8 cellular contexts compared by ENCODE assay signal in the genomic region with DNA sequence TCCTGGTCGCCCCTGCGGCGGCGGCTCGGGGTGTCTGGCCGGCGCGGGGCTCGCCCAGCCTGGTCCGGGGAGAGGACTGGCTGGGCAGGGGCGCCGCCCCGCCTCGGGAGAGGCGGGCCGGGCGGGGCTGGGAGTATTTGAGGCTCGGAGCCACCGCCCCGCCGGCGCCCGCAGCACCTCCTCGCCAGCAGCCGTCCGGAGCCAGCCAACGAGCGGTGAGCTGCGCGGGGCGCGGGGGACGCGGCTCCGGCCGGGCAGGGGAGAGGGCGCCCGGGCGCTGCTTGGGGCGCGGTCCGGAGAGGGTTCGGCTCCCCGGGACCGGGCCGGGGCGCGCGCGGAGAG. TPM values are rescaled to one million over a fixed set of nuclear protein-coding genes. Genes with fewer than 3 reads are reported as not detected.
DNase-seq lines count a peak whose midpoint lies in the region; ATAC-seq and TF ChIP-seq lines count a peak whose summit lies in the region.

Gene LGALS3 (plus strand): TSS at position 167 of the 342 bp plus-strand sequence. CDS start 8,122 bp downstream, outside the sequence.

- DNase-seq in GM10266 (ENCODE audit: extremely low spot score) (peak; percentile 86), IMR-90 (peak; percentile 51), epithelial cell of esophagus (ENCODE audit: low read depth) (peak; percentile 80), mucosa of descending colon (peak; percentile 88 to 91 (median 90)), tibial nerve (ENCODE audit: low spot score in 2 of 2) (peak; percentile 61 to 72), NCI-H2081 (lab: John Stamatoyannopoulos, UW) (no peak)
- peak; percentile 59 for DNase-seq in activated CD4-positive, alpha-beta memory T cell treated with anti-CD3 and anti-CD28 coated beads, Interleukin-2, amount 10 ng/mL, durations not matched to agents 7 days and 5 days

- H3K9me1 ChIP-seq in IMR-90 (ENCODE audit: insufficient read depth, low read length): peaks cover 16% of the 10 kb centered on the region

- H3K27me3 ChIP-seq in IMR-90 (ENCODE audit: control insufficient read depth, insufficient read depth, low read length) (no peaks in the 10 kb centered on the region), tibial nerve (no peaks in the 10 kb centered on the region)

- peak within 1 kb of the TSS; percentile 76 for H3K23ac ChIP-seq in IMR-90 (ENCODE audit: low read depth, low read length)

- peaks cover 18 to 39% of the 10 kb centered on the region in 2 experiments for H3K79me1 ChIP-seq in IMR-90 (ENCODE audit: low read depth in 1 of 2, low read length in 2 of 2)

- H3K36me3 ChIP-seq in IMR-90 (ENCODE audit: control insufficient read depth, insufficient read depth, low read length) (peaks cover 4% of the 10 kb centered on the region; the same call in 1 of the 2 replicates), mucosa of descending colon (ENCODE audit: low read depth) (no peaks in the 10 kb centered on the region), tibial nerve (no peaks in the 10 kb centered on the region)

- peaks cover 10% of the 10 kb centered on the region for H3K27me3 Mint-ChIP-seq in activated CD4-positive, alpha-beta memory T cell treated with anti-CD3 and anti-CD28 coated beads, Interleukin-2, amount 10 ng/mL, durations not matched to agents 7 days and 5 days

- WGBS in IMR-90 (ENCODE audit: extremely low coverage in 2 of 2, insufficient read length in 1 of 2), 2 experiments: 2% methylated on average over 12 of the region's 50 CpGs; no CpG with 5 or more reads in 1 of the 2 experiments
- WGBS in tibial nerve, 2 donors: no CpG with 5 or more reads among the region's 50 CpGs

- H4K8ac ChIP-seq in IMR-90 (ENCODE audit: low read depth in 2 of 2, low read length in 2 of 2): peak within 1 kb of the TSS; percentile 21 to 60; a peak in 2 of 4 replicates

- peak within 1 kb of the TSS; percentile 59 for H2BK5ac ChIP-seq in IMR-90 (ENCODE audit: low read depth, low read length, poor library complexity, severe bottlenecking)

- no peak for TF ChIP-seq RAD21 in IMR-90 (IDR thresholded peaks at IDR 0.05; ENCODE audit: low read length)

- H3K4me3 ChIP-seq in IMR-90 (ENCODE audit: insufficient read depth, low read depth, low read length) (peak within 1 kb of the TSS; percentile 78), epithelial cell of esophagus (ENCODE audit: low read length) (peak within 1 kb of the TSS; percentile 89), mucosa of descending colon (peak within 1 kb of the TSS; percentile 90), tibial nerve (peak within 1 kb of the TSS; percentile 75 to 83 (median 82))

- H2AK9ac ChIP-seq in IMR-90 (replicated peaks; ENCODE audit: low read depth, low read length, poor library complexity): peak within 1 kb of the TSS; percentile 93

- peaks cover 61% of the 10 kb centered on the region for H3K4me1 Mint-ChIP-seq in activated CD4-positive, alpha-beta memory T cell treated with anti-CD3 and anti-CD28 coated beads, Interleukin-2, amount 10 ng/mL, durations not matched to agents 7 days and 5 days

- H3K9ac ChIP-seq in IMR-90 (ENCODE audit: low read depth, low read length): peak within 1 kb of the TSS; percentile 73

- BruUV-seq in IMR-90 (replicated peaks; lab: Mats Ljungman, UMichigan): no TSS peak

- peak within 1 kb of the TSS; percentile 37; the same call in 1 of the 2 replicates for H2BK20ac ChIP-seq in IMR-90 (ENCODE audit: low read depth, low read length)

- dilution Hi-C loops in IMR-90 (cut with HindIII; ENCODE audit: low sequenced_read_pairs, unreplicated experiment): no loop called here

- H2AFZ ChIP-seq in IMR-90 (replicated peaks; ENCODE audit: low read length, poor library complexity): peak within 1 kb of the TSS; percentile 91

- no peaks in the 10 kb centered on the region for H3K9me3 ChIP-seq in IMR-90 (ENCODE audit: control insufficient read depth, insufficient read depth, low read length)
- H3K9me3 ChIP-seq in mucosa of descending colon: no peaks in the 10 kb centered on the region
- no peaks in the 10 kb centered on the region for H3K9me3 ChIP-seq in tibial nerve

- H3K36me3 Mint-ChIP-seq in activated CD4-positive, alpha-beta memory T cell treated with anti-CD3 and anti-CD28 coated beads, Interleukin-2, amount 10 ng/mL, durations not matched to agents 7 days and 5 days (ENCODE audit: low read depth): peaks cover 33% of the 10 kb centered on the region

- H2AK5ac ChIP-seq in IMR-90 (ENCODE audit: low read depth, low read length): peak within 1 kb of the TSS; percentile 85

- H4K5ac ChIP-seq in IMR-90 (ENCODE audit: low read depth, low read length): no peak within 1 kb of the TSS

- H3K14ac ChIP-seq in IMR-90 (replicated peaks; ENCODE audit: low read depth, low read length): peak within 1 kb of the TSS; percentile 87

- ATAC-seq in GM21723 (IDR thresholded peaks at IDR 0.05; ENCODE audit: unreplicated experiment) (peak; percentile 73), IMR-90 (ENCODE audit: low read depth) (peak; percentile 88), mucosa of descending colon (peak; percentile 71)

- H3K4me3 Mint-ChIP-seq in activated CD4-positive, alpha-beta memory T cell treated with anti-CD3 and anti-CD28 coated beads, Interleukin-2, amount 10 ng/mL, durations not matched to agents 7 days and 5 days: peak within 1 kb of the TSS; percentile 75

- peak within 1 kb of the TSS; percentile 44; the same call in 1 of the 2 replicates for H4K91ac ChIP-seq in IMR-90 (ENCODE audit: insufficient read depth, low read depth, low read length)

- peak within 1 kb of the TSS; percentile 86 for H3K4me2 ChIP-seq in IMR-90 (ENCODE audit: low read depth, low read length)

- intact Hi-C loops in IMR-90 (cut with micrococcal nuclease) (loop anchor here (5.0 kb wide), 1 partner anchor 37 kb away; no protein-coding TSS in a partner anchor), mucosa of descending colon (cut with DNase I, micrococcal nuclease) (no loop called here)

- H2BK120ac ChIP-seq in IMR-90 (ENCODE audit: low read depth, low read length): peak within 1 kb of the TSS; percentile 77

- CTCF ChIA-PET in IMR-90 (lab: Yijun Ruan, JAX): interaction anchor here (0.8 kb wide), 1 partner anchor 111 kb away, joined by 3 read pairs; no protein-coding TSS in a partner anchor
- CTCF ChIA-PET in activated CD4-positive, alpha-beta memory T cell treated with anti-CD3 and anti-CD28 coated beads, Interleukin-2, amount 10 ng/mL, durations not matched to agents 7 days and 5 days (lab: Charles Lee): interaction anchor here (1.2 to 2.2 kb wide), 5 partner anchors 26 to 78 kb away, joined by 4 to 12 read pairs (median 4); partner anchors contain the start of gene MAPK1IP1L

- peak in 1 of 2 donors; percentile 78 for TF ChIP-seq EP300 in tibial nerve (IDR thresholded peaks at IDR 0.05)

- TF ChIP-seq POLR2A in IMR-90 (IDR thresholded peaks at IDR 0.05; ENCODE audit: low read depth, low read length) (peak; percentile 85), tibial nerve (IDR thresholded peaks at IDR 0.05) (peak; percentile 62 to 80)

- H3K4me1 ChIP-seq in IMR-90 (ENCODE audit: control insufficient read depth, insufficient read depth, low read length): peaks cover 11% of the 10 kb centered on the region
- H3K4me1 ChIP-seq in mucosa of descending colon (ENCODE audit: low read depth): peaks cover 47% of the 10 kb centered on the region
- H3K4me1 ChIP-seq in tibial nerve: peaks cover 0 to 64% (median 32%) of the 10 kb centered on the region in 4 donors

- H3K27ac Mint-ChIP-seq in activated CD4-positive, alpha-beta memory T cell treated with anti-CD3 and anti-CD28 coated beads, Interleukin-2, amount 10 ng/mL, durations not matched to agents 7 days and 5 days: peak within 1 kb of the TSS; percentile 61

- TF ChIP-seq CTCF in GM10266 (IDR thresholded peaks at IDR 0.05; ENCODE audit: control insufficient read depth, insufficient read depth, low read depth, missing control alignments): no peak
- no peak for TF ChIP-seq CTCF in IMR-90 (conservative IDR thresholded peaks at IDR 0.05; ENCODE audit: low read depth, low read length)
- TF ChIP-seq CTCF in epithelial cell of esophagus (IDR thresholded peaks at IDR 0.05; ENCODE audit: insufficient read depth, low read depth, low read length, missing control alignments): no peak
- TF ChIP-seq CTCF in mucosa of descending colon (IDR thresholded peaks at IDR 0.05): no peak
- peak in 1 of 5 experiments; percentile 14 for TF ChIP-seq CTCF in tibial nerve (IDR thresholded peaks at IDR 0.05)

- H2BK15ac ChIP-seq in IMR-90 (ENCODE audit: low read depth, low read length): peak within 1 kb of the TSS; percentile 0; the same call in 1 of the 3 replicates

- no peaks in the 10 kb centered on the region for H3K9me3 Mint-ChIP-seq in activated CD4-positive, alpha-beta memory T cell treated with anti-CD3 and anti-CD28 coated beads, Interleukin-2, amount 10 ng/mL, durations not matched to agents 7 days and 5 days

- H4K20me1 ChIP-seq in IMR-90 (ENCODE audit: insufficient read depth, low read length): peaks cover 33% of the 10 kb centered on the region

- peak within 1 kb of the TSS; percentile 79 for H3K56ac ChIP-seq in IMR-90 (ENCODE audit: extremely low read depth, insufficient read depth, low read length)

- peak within 1 kb of the TSS; percentile 66 for H3K4ac ChIP-seq in IMR-90 (ENCODE audit: low read depth, low read length)

- POLR2A ChIA-PET in IMR-90 (lab: Charles Lee; ENCODE audit: unreplicated experiment): interaction anchor here (0.7 to 1.2 kb wide), 2 partner anchors 9 to 26 kb away, joined by 3 read pairs; no protein-coding TSS in a partner anchor
- POLR2A ChIA-PET in activated CD4-positive, alpha-beta memory T cell treated with anti-CD3 and anti-CD28 coated beads, Interleukin-2, amount 10 ng/mL, durations not matched to agents 7 days and 5 days (lab: Charles Lee): interaction anchor here (0.5 to 9.9 kb wide), 12 partner anchors 9 to 232 kb away, joined by 3 to 177 read pairs (median 4); partner anchors contain the start of genes DLGAP5 and MAPK1IP1L

- in situ Hi-C loops in IMR-90 (cut with MboI; ENCODE audit: low sequenced_read_pairs): no loop called here

- H3K27ac ChIP-seq in IMR-90 (ENCODE audit: insufficient read depth, low read length): peak within 1 kb of the TSS; percentile 71
- H3K27ac ChIP-seq in tibial nerve: peak within 1 kb of the TSS; percentile 94 to 97 (median 95)

- no peak within 1 kb of the TSS for H3K18ac ChIP-seq in IMR-90 (ENCODE audit: low read depth, low read length)

TF ChIP-seq in IMR-90, 13 proteins besides CTCF, POLR2A, EP300 and RAD21 (continues in another document):
- no peak for TF ChIP-seq NFE2L2 (IDR thresholded peaks at IDR 0.05; ENCODE audit: low read depth, low read length)
- TF ChIP-seq CHD1 (IDR thresholded peaks at IDR 0.05; ENCODE audit: low read depth, low read length): no peak
- no peak for TF ChIP-seq MAFK (IDR thresholded peaks at IDR 0.05; ENCODE audit: low read depth, low read length)
- no peak for TF ChIP-seq FOS (IDR thresholded peaks at IDR 0.05; ENCODE audit: low read depth, low read length)

RNA-seq across cellular contexts. Expression of gene LGALS3, which starts in this region (rescaled TPM):
- total RNA-seq in IMR-90 (2012; rRNA removed) (84.4 and 145 TPM in 2 replicates), mucosa of descending colon (1,000 to 10,000 TPM in 2 of 3 donors, 100 to 1,000 TPM in 1; 488 to 1,705 (median 1,380) TPM), tibial nerve (100 to 1,000 TPM; 246 to 526 (median 339) TPM)
- 171 and 200 TPM in 2 replicates for polyA plus RNA-seq in IMR-90 (2012; rRNA removed)
- 106 and 210 TPM in 2 replicates for polyA plus RNA-seq in IMR-90 (2012; cell fraction: cytosol; rRNA removed)
- polyA plus RNA-seq in IMR-90 (2012; cell fraction: nucleus; rRNA removed; ENCODE audit: low replicate concordance): 122 and 127 TPM in 2 replicates
- total RNA-seq in activated CD4-positive, alpha-beta memory T cell treated with anti-CD3 and anti-CD28 coated beads, Interleukin-2, amount 10 ng/mL, durations not matched to agents 7 days and 5 days: 10 to 100 TPM; 70.5 to 71.3 TPM

Comparison
In these comparisons a context has a peak if more than half of its experiments do, and no peak if none do; other contexts are left out.
1. DNase-seq: peak in GM10266 (single experiment), IMR-90 (single experiment), activated CD4-positive, alpha-beta memory T cell treated with anti-CD3 and anti-CD28 coated beads, Interleukin-2, amount 10 ng/mL, durations not matched to agents 7 days and 5 days (single experiment), epithelial cell of esophagus (single experiment), mucosa of descending colon (3 of 3) and tibial nerve (2 of 2); none in NCI-H2081 (0 of 2).
2. Peak in every context shown above with its lines, with median percentiles within 50 percentile points of each other: ATAC-seq and H3K4me3 ChIP-seq.